Comparison of ENCODE assay signal across 18 cellular contexts in the genomic region with DNA sequence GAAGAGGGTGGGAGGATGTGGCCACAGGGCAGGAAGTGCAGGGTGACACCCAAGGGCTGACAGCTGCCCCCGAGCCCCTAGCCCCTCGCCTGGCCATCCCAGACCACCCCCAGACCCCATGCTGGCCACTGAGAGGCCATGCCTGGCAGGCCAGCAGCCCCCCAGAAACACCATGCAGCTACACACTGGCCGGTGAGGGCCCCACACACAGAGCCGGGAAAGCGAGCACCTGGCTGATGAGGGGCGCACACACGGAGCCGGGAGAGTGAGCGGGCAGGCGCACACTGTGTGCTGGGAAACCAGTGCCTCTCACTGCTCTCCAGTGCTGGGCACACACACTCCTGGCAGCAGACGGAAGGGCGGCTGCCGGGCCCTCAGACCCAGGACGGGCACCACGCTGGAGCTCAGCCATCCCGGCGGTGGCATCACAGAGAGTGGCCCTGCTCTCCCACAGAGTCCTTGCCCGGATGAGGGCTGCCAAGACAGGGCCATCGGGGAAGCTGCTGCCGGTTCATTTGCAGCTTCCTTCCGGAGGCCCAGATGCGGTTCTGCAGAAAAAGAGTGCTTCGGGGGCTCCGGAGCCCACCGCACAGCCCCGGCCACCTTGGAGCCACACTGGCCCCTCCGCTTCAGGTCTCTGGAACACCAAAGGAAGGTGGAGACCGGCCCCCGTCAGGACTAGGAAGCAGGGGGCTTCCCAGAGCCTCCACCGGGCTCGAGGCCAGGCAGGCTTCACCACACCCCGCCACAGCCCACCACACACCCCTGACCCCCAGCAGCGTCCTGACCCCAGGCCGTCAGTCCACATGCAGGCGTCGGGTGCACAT.
"Had no signal": no experiment of that assay in that cellular context is flagged by ENCODE, and none has a peak within 500 bp of the region (broad histone marks: within the 10 kb centered on the region; RNA-seq: fewer than 3 reads in every experiment).

No MANE protein-coding gene starts in this region.

- H3K9me3 ChIP-seq: left lung, psoas muscle, right lobe of liver had no signal

- H3K27me3 ChIP-seq: hepatocyte, right lobe of liver had no signal

- H3K79me2 ChIP-seq: hepatocyte had no signal

- H3K4me3 ChIP-seq: dorsolateral prefrontal cortex, hepatocyte, left lung, psoas muscle, right lobe of liver, smooth muscle cell had no signal

- H3K4me2 ChIP-seq: hepatocyte, smooth muscle cell had no signal

- H3K27ac ChIP-seq: dorsolateral prefrontal cortex, hepatocyte, left lung, psoas muscle, right lobe of liver had no signal

- H3K4me1 ChIP-seq: left lung, psoas muscle, right lobe of liver had no signal

- H2AFZ ChIP-seq: hepatocyte had no signal

- FAIRE-seq: astrocyte, bronchial epithelial cell, endometrium, keratinocyte, TTC549 had no signal

- ATAC-seq: activated T-helper 17 cell treated with anti-CD3 and anti-CD28 coated beads, Interleukin-2, amount 50 U/mL, for 72 hours; left lung; naive thymus-derived CD8-positive, alpha-beta T cell; WTC11 had no signal

- DNase-seq: activated CD4-positive, alpha-beta T cell treated with anti-CD3 and anti-CD28 coated beads for 48 hours; activated naive CD4-positive, alpha-beta T cell treated with anti-CD3 and anti-CD28 coated beads, Interleukin-2, amount 10 ng/mL, durations not matched to agents 7 days and 5 days; dorsolateral prefrontal cortex; naive thymus-derived CD8-positive, alpha-beta T cell; occipital lobe; T-helper 2 cell had no signal

- H3K36me3 ChIP-seq: left lung, right lobe of liver had no signal
